In genomic region chr12:124654666-124655316, GRCh38 we compare ENCODE assay signal across 9 cellular contexts.
DNase-seq lines count a peak whose midpoint lies in the region; ATAC-seq, FAIRE-seq and TF ChIP-seq lines count a peak whose summit lies in the region.
"Had no signal": no experiment of that assay in that cellular context is flagged by ENCODE, and none has a peak within 500 bp of the region (broad histone marks: within the 10 kb centered on the region; RNA-seq: fewer than 3 reads in every experiment).

No MANE protein-coding gene starts in this region.

- H3K14ac ChIP-seq in IMR-90 (replicated peaks; ENCODE audit: low read depth, low read length) = peak overlapping the region; percentile 89

- no peaks in the 10 kb centered on the region for H3K79me1 ChIP-seq in IMR-90 (ENCODE audit: low read depth in 1 of 2, low read length in 2 of 2)

- peak overlapping the region; percentile 97 for H4K5ac ChIP-seq in IMR-90 (ENCODE audit: low read depth, low read length)

- peak overlapping the region; percentile 95 for H2AK5ac ChIP-seq in IMR-90 (ENCODE audit: low read depth, low read length)

- peak overlapping the region; percentile 98 for H2BK20ac ChIP-seq in IMR-90 (ENCODE audit: low read depth, low read length)

- H2AK9ac ChIP-seq in IMR-90 (replicated peaks; ENCODE audit: low read depth, low read length, poor library complexity) = peak overlapping the region; percentile 77

- 95% methylated on average over 4 of the region's 21 CpGs; no CpG with 5 or more reads in 1 of the 2 experiments for WGBS in IMR-90 (ENCODE audit: extremely low coverage in 2 of 2, insufficient read length in 1 of 2), 2 experiments

- H3K4me2 ChIP-seq in IMR-90 (ENCODE audit: low read depth, low read length) (peak overlapping the region; percentile 57), MM.1S (ENCODE audit: low read depth, low read length) (no peak overlapping the region)

- FAIRE-seq in GM12891 (lab: Jason Lieb, UNC) = no peak

- peak overlapping the region; percentile 89 for H2BK5ac ChIP-seq in IMR-90 (ENCODE audit: low read depth, low read length, poor library complexity, severe bottlenecking)

- DNase-seq in IMR-90 (no peak), GM12891 (ENCODE audit: insufficient read length, low spot score) (no peak), T-helper 17 cell (no peak), MM.1S (no peak)
- no peak for DNase-seq in effector CD4-positive, alpha-beta T cell
- DNase-seq: activated CD8-positive, alpha-beta memory T cell treated with anti-CD3 and anti-CD28 coated beads, Interleukin-2, amount 50 U/mL, for 48 hours had no signal

- TF ChIP-seq RAD21 in IMR-90 (IDR thresholded peaks at IDR 0.05; ENCODE audit: low read length) = no peak

- peak overlapping the region; percentile 81 for H3K23ac ChIP-seq in IMR-90 (ENCODE audit: low read depth, low read length)

- H4K20me1 ChIP-seq in IMR-90 (ENCODE audit: insufficient read depth, low read length) (no peaks in the 10 kb centered on the region), MM.1S (ENCODE audit: insufficient read depth, low read length) (no peaks in the 10 kb centered on the region)

- peak overlapping the region; percentile 79 for H2AFZ ChIP-seq in IMR-90 (replicated peaks; ENCODE audit: low read length, poor library complexity)
- no peak overlapping the region for H2AFZ ChIP-seq in MM.1S (ENCODE audit: low read length)

- POLR2A ChIA-PET in IMR-90 (lab: Charles Lee; ENCODE audit: unreplicated experiment) = interaction anchor here (0.6 kb wide), 2 partner anchors 44 to 264 kb away, joined by 3 to 4 read pairs; no protein-coding TSS in a partner anchor

- H3K27me3 ChIP-seq in IMR-90 (ENCODE audit: control insufficient read depth, insufficient read depth, low read length) (no peaks in the 10 kb centered on the region), layer of hippocampus (ENCODE audit: control insufficient read depth, insufficient read depth, low read length) (no peaks in the 10 kb centered on the region), stomach smooth muscle (ENCODE audit: control insufficient read depth in 1 of 2, insufficient read depth in 2 of 2, low read length in 2 of 2) (no peaks in the 10 kb centered on the region), MM.1S (replicated peaks; ENCODE audit: insufficient read depth, low read length) (no peaks in the 10 kb centered on the region)

- peak overlapping the region; percentile 70 for H3K56ac ChIP-seq in IMR-90 (ENCODE audit: extremely low read depth, insufficient read depth, low read length)

- peak overlapping the region; percentile 97 for H2BK120ac ChIP-seq in IMR-90 (ENCODE audit: low read depth, low read length)

- no peaks in the 10 kb centered on the region for H3K79me2 ChIP-seq in MM.1S (ENCODE audit: low read length)

- H3K4me3 Mint-ChIP-seq in brain (peak overlapping the region in 3 of 5 experiments; percentile 5 to 66 (median 45)), T-helper 17 cell (no peak overlapping the region)

- peak overlapping the region; percentile 98 for H3K4ac ChIP-seq in IMR-90 (ENCODE audit: low read depth, low read length)

- ATAC-seq in IMR-90 (ENCODE audit: low read depth) (peak; percentile 12), T-helper 17 cell (no peak)

- peak overlapping the region; percentile 93 for H3K18ac ChIP-seq in IMR-90 (ENCODE audit: low read depth, low read length)

- H3K9ac ChIP-seq in IMR-90 (ENCODE audit: low read depth, low read length) (peak overlapping the region; percentile 63), stomach smooth muscle (ENCODE audit: low read length in 2 of 2) (peak overlapping the region; percentile 62 to 72), MM.1S (ENCODE audit: low read length) (no peak overlapping the region)

- no peaks in the 10 kb centered on the region for H3F3A ChIP-seq in MM.1S (ENCODE audit: insufficient read depth, low read length)

- TF ChIP-seq CTCF in IMR-90 (conservative IDR thresholded peaks at IDR 0.05; ENCODE audit: low read depth, low read length) (no peak), brain (conservative IDR thresholded peaks at IDR 0.05) (no peak), MM.1S (IDR thresholded peaks at IDR 0.05; ENCODE audit: low read length) (no peak)

- H3K4me1 Mint-ChIP-seq in brain (peaks cover 46% of the 10 kb centered on the region), T-helper 17 cell (no peaks in the 10 kb centered on the region)

- TF ChIP-seq POLR2A in IMR-90 (IDR thresholded peaks at IDR 0.05; ENCODE audit: low read depth, low read length) (no peak), GM12891 (IDR thresholded peaks at IDR 0.05; ENCODE audit: low read depth, low read length) (no peak)

- H3K36me3 ChIP-seq in IMR-90 (ENCODE audit: control insufficient read depth, insufficient read depth, low read length) (no peaks in the 10 kb centered on the region), stomach smooth muscle (ENCODE audit: control insufficient read depth in 2 of 2, insufficient read depth in 2 of 2, low read length in 2 of 2) (no peaks in the 10 kb centered on the region), MM.1S (replicated peaks; ENCODE audit: insufficient read depth, low read length) (no peaks in the 10 kb centered on the region)

- peak overlapping the region; percentile 98 for H4K91ac ChIP-seq in IMR-90 (ENCODE audit: insufficient read depth, low read depth, low read length)

- H3K27ac Mint-ChIP-seq in brain (peak overlapping the region; percentile 80 to 97 (median 94)), T-helper 17 cell (no peak overlapping the region)

- H3K9me3 ChIP-seq in IMR-90 (ENCODE audit: control insufficient read depth, insufficient read depth, low read length) = no peaks in the 10 kb centered on the region
- H3K9me3 ChIP-seq in stomach smooth muscle (ENCODE audit: control insufficient read depth in 2 of 2, low read length in 2 of 2) = no peaks in the 10 kb centered on the region
- H3K9me3 ChIP-seq in T-helper 17 cell (ENCODE audit: control insufficient read depth, low read length, poor library complexity, severe bottlenecking) = no peaks in the 10 kb centered on the region
- no peaks in the 10 kb centered on the region for H3K9me3 ChIP-seq in MM.1S (replicated peaks; ENCODE audit: insufficient read depth, low read length)

- H3K36me3 Mint-ChIP-seq in brain (no peaks in the 10 kb centered on the region), T-helper 17 cell (ENCODE audit: low read depth) (peaks cover 3% of the 10 kb centered on the region)

- peaks cover 25% of the 10 kb centered on the region for H3K4me1 ChIP-seq in IMR-90 (ENCODE audit: control insufficient read depth, insufficient read depth, low read length)
- peaks cover 35% of the 10 kb centered on the region for H3K4me1 ChIP-seq in stomach smooth muscle (ENCODE audit: control insufficient read depth, insufficient read depth, low read length)
- H3K4me1 ChIP-seq in MM.1S (ENCODE audit: low read length) = no peaks in the 10 kb centered on the region

- intact Hi-C loops in IMR-90 (cut with micrococcal nuclease) = loop anchor here (5.0 to 10.0 kb wide), 2 partner anchors 87 to 110 kb away; partner anchors contain the start of gene NCOR2

- no TSS peak for BruUV-seq in IMR-90 (replicated peaks; lab: Mats Ljungman, UMichigan)

- H3K4me3 ChIP-seq in IMR-90 (ENCODE audit: insufficient read depth, low read depth, low read length) (no peak overlapping the region), stomach smooth muscle (ENCODE audit: low read length in 2 of 2) (peak overlapping the region; percentile 52 to 64), MM.1S (ENCODE audit: low read length) (no peak overlapping the region)

- peaks cover 2 to 28% (median 13%) of the 10 kb centered on the region in 5 experiments for H3K9me3 Mint-ChIP-seq in brain

- CTCF ChIA-PET in IMR-90 (lab: Yijun Ruan, JAX) = interaction anchor here (0.6 kb wide), 3 partner anchors 27 to 132 kb away, joined by 3 read pairs; no protein-coding TSS in a partner anchor

- peak overlapping the region; percentile 49; the same call in 2 of the 3 replicates for H2BK15ac ChIP-seq in IMR-90 (ENCODE audit: low read depth, low read length)

- peak overlapping the region; percentile 82 to 85 for H4K8ac ChIP-seq in IMR-90 (ENCODE audit: low read depth in 2 of 2, low read length in 2 of 2)

- H3K27me3 Mint-ChIP-seq in brain (peaks cover 9% of the 10 kb centered on the region), T-helper 17 cell (peaks cover 13% of the 10 kb centered on the region)

- in situ Hi-C loops in IMR-90 (cut with MboI; ENCODE audit: low sequenced_read_pairs) = no loop called here

- dilution Hi-C loops in IMR-90 (cut with HindIII; ENCODE audit: low sequenced_read_pairs, unreplicated experiment) = no loop called here

- H3K27ac ChIP-seq in IMR-90 (ENCODE audit: insufficient read depth, low read length) (peak overlapping the region; percentile 95), layer of hippocampus (ENCODE audit: low read depth, low read length) (peak overlapping the region; percentile 94), stomach smooth muscle (ENCODE audit: low read length) (peak overlapping the region; percentile 91), MM.1S (ENCODE audit: low read length) (no peak overlapping the region)

- peaks cover 2% of the 10 kb centered on the region; the same call in 1 of the 2 replicates for H3K9me1 ChIP-seq in IMR-90 (ENCODE audit: insufficient read depth, low read length)

- H3K9me2 ChIP-seq in MM.1S (replicated peaks; ENCODE audit: insufficient read depth, low read length) = no peaks in the 10 kb centered on the region

TF ChIP-seq in IMR-90, 13 proteins besides CTCF, POLR2A, EP300 and RAD21 (continues in another document):
- TF ChIP-seq CHD1 (IDR thresholded peaks at IDR 0.05; ENCODE audit: low read depth, low read length) = no peak
- no peak for TF ChIP-seq SMC3 (IDR thresholded peaks at IDR 0.05; ENCODE audit: low read depth, low read length)
- TF ChIP-seq RFX5 (IDR thresholded peaks at IDR 0.05; ENCODE audit: low read depth, low read length) = no peak
- no peak for TF ChIP-seq CEBPB (IDR thresholded peaks at IDR 0.05; ENCODE audit: low read depth, low read length)
- TF ChIP-seq BHLHE40 (IDR thresholded peaks at IDR 0.05; ENCODE audit: low read depth, low read length) = no peak
- no peak for TF ChIP-seq MXI1 (IDR thresholded peaks at IDR 0.05; ENCODE audit: borderline replicate concordance, low read depth, low read length)
- TF ChIP-seq FOS (IDR thresholded peaks at IDR 0.05; ENCODE audit: low read depth, low read length) = no peak

TF ChIP-seq in GM12891, 5 proteins besides CTCF, POLR2A, EP300 and RAD21:
- TF ChIP-seq SPI1 (IDR thresholded peaks at IDR 0.05; ENCODE audit: low read depth, low read length) = no peak
- TF ChIP-seq TAF1 (IDR thresholded peaks at IDR 0.05; ENCODE audit: low read depth, low read length) = no peak
- no peak for TF ChIP-seq POLR2AphosphoS5 (IDR thresholded peaks at IDR 0.05; ENCODE audit: low read depth, low read length)
- no peak for TF ChIP-seq POU2F2 (IDR thresholded peaks at IDR 0.05; ENCODE audit: low read depth, low read length)
- TF ChIP-seq PAX5 (IDR thresholded peaks at IDR 0.05; ENCODE audit: insufficient read depth, low read length, severe bottlenecking) = no peak

Comparison
In these comparisons a context has a peak if more than half of its experiments do, and no peak if none do; other contexts are left out.
1. H3K4me3 ChIP-seq: peak in stomach smooth muscle (2 of 2); none in IMR-90 (single experiment) and MM.1S (single experiment).